8 cellular contexts compared by ENCODE assay signal in genomic region chr9:112348993-112349333, GRCh38. TPM values are rescaled to one million over a fixed set of nuclear protein-coding genes. Genes with fewer than 3 reads are reported as not detected.
DNase-seq lines count a peak whose midpoint lies in the region; ATAC-seq and TF ChIP-seq lines count a peak whose summit lies in the region.

No MANE protein-coding gene starts in this region.

- peaks cover 10% of the 10 kb centered on the region for H3K4me1 Mint-ChIP-seq in CD8-positive, alpha-beta T cell (ENCODE audit: low read depth)
- peaks cover 3% of the 10 kb centered on the region for H3K4me1 Mint-ChIP-seq in nephron

- no peaks in the 10 kb centered on the region for H4K20me1 ChIP-seq in OCI-LY3 (ENCODE audit: insufficient read depth, low read length)

- H3K27me3 ChIP-seq in CD8-positive, alpha-beta T cell (ENCODE audit: insufficient read depth, low read length) = no peaks in the 10 kb centered on the region
- H3K27me3 ChIP-seq in OCI-LY3 (ENCODE audit: low read depth, low read length) (no peaks in the 10 kb centered on the region), spleen (replicated peaks in 1 of 7) (no peaks in the 10 kb centered on the region)

- H3K79me2 ChIP-seq in OCI-LY3 (ENCODE audit: low read length) = no peaks in the 10 kb centered on the region

- CTCF ChIA-PET in CD8-positive, alpha-beta T cell (lab: Charles Lee) = interaction anchor here (1.1 kb wide), 1 partner anchor 251 kb away, joined by 3 read pairs; no protein-coding TSS in a partner anchor

- H2AFZ ChIP-seq in OCI-LY3 (ENCODE audit: low read depth, low read length) = no peak overlapping the region

- ATAC-seq in CD8-positive, alpha-beta T cell = no peak

- H3K4me3 ChIP-seq in CD8-positive, alpha-beta T cell (ENCODE audit: low read depth, low read length) = no peak overlapping the region
- H3K4me3 ChIP-seq in OCI-LY3 (ENCODE audit: low read length) (peak overlapping the region; percentile 34; the same call in 1 of the 2 replicates), epithelial cell of proximal tubule (ENCODE audit: low read depth, low read length) (peak overlapping the region; percentile 52), spleen (peak overlapping the region in 4 of 8 donors; percentile 30 to 63 (median 40))

- no peaks in the 10 kb centered on the region for H3K9me3 ChIP-seq in CD8-positive, alpha-beta T cell (ENCODE audit: low read length)
- H3K9me3 ChIP-seq in OCI-LY3 (ENCODE audit: insufficient read depth, low read length) = no peaks in the 10 kb centered on the region
- no peaks in the 10 kb centered on the region for H3K9me3 ChIP-seq in spleen

- H3K27ac ChIP-seq in CD8-positive, alpha-beta T cell (ENCODE audit: low read depth, low read length) = no peak overlapping the region
- H3K27ac ChIP-seq in OCI-LY3 (ENCODE audit: low read length) = no peak overlapping the region
- H3K27ac ChIP-seq in spleen = peak overlapping the region in 3 of 8 donors; percentile 46 to 55 (median 51)

- no peak for TF ChIP-seq POLR2A in spleen (IDR thresholded peaks at IDR 0.05)

- intact Hi-C loops in CD8-positive, alpha-beta T cell (cut with DNase I, micrococcal nuclease) = loop anchor here in 1 of 2 experiments (1.0 kb wide), 1 partner anchor 16 kb away; the partner anchor contains the start of gene PTBP3
- intact Hi-C loops in spleen (cut with DNase I; ENCODE audit: low total_unique reads) = no loop called here

- WGBS in spleen, 5 donors = 69 to 75% (median 71%) methylated on average over 4 of the region's 4 CpGs

- H3K9me3 Mint-ChIP-seq in CD8-positive, alpha-beta T cell = no peaks in the 10 kb centered on the region
- no peaks in the 10 kb centered on the region for H3K9me3 Mint-ChIP-seq in nephron

- H3K4me3 Mint-ChIP-seq in CD8-positive, alpha-beta T cell = peak overlapping the region; percentile 72
- H3K4me3 Mint-ChIP-seq in nephron = peak overlapping the region in 2 of 3 experiments; percentile 31 to 69

- H3K9ac ChIP-seq in OCI-LY3 (ENCODE audit: low read length) = no peak overlapping the region

- H3K36me3 ChIP-seq in CD8-positive, alpha-beta T cell (ENCODE audit: insufficient read depth, low read length) = no peaks in the 10 kb centered on the region
- H3K36me3 ChIP-seq in OCI-LY3 (replicated peaks; ENCODE audit: low read depth, low read length) (no peaks in the 10 kb centered on the region), spleen (no peaks in the 10 kb centered on the region)

- no peak overlapping the region for H3K27ac Mint-ChIP-seq in CD8-positive, alpha-beta T cell
- H3K27ac Mint-ChIP-seq in nephron = no peak overlapping the region

- DNase-seq in CD8-positive, alpha-beta T cell = no peak
- DNase-seq in epithelial cell of proximal tubule (ENCODE audit: low read depth) = no peak
- DNase-seq in NCI-H2029 treated with DMSO at 0.1 percent for 48 hours (lab: John Stamatoyannopoulos, UW) = no peak
- DNase-seq in spleen = no peak
- DNase-seq in HT-29 (ENCODE audit: low spot score) = no peak
- no peak for DNase-seq in COLO668 (lab: John Stamatoyannopoulos, UW; ENCODE audit: unreplicated experiment)

- peaks cover 2% of the 10 kb centered on the region for H3K27me3 Mint-ChIP-seq in CD8-positive, alpha-beta T cell (ENCODE audit: low read depth)
- peaks cover 4% of the 10 kb centered on the region for H3K27me3 Mint-ChIP-seq in nephron (ENCODE audit: low read depth)

- H3K4me1 ChIP-seq in CD8-positive, alpha-beta T cell (ENCODE audit: insufficient read depth, low read length) = peaks cover 3% of the 10 kb centered on the region
- H3K4me1 ChIP-seq in OCI-LY3 (ENCODE audit: low read length) = no peaks in the 10 kb centered on the region
- peaks cover 0 to 14% (median 5%) of the 10 kb centered on the region in 6 donors for H3K4me1 ChIP-seq in spleen

- H3K4me2 ChIP-seq in OCI-LY3 (ENCODE audit: low read length) = peak overlapping the region; percentile 10; the same call in 1 of the 2 replicates

- no peaks in the 10 kb centered on the region for H3K36me3 Mint-ChIP-seq in CD8-positive, alpha-beta T cell
- no peaks in the 10 kb centered on the region for H3K36me3 Mint-ChIP-seq in nephron (ENCODE audit: low read depth)

- POLR2A ChIA-PET in CD8-positive, alpha-beta T cell (lab: Charles Lee) = no interaction called here

- no peak for TF ChIP-seq CTCF in CD8-positive, alpha-beta T cell (IDR thresholded peaks at IDR 0.05)
- TF ChIP-seq CTCF in OCI-LY3 (IDR thresholded peaks at IDR 0.05; ENCODE audit: low read depth, low read length) (no peak), epithelial cell of proximal tubule (conservative IDR thresholded peaks at IDR 0.05; ENCODE audit: low read depth, low read length) (no peak), nephron (IDR thresholded peaks at IDR 0.05; ENCODE audit: unreplicated experiment in 3 of 3) (no peak), spleen (IDR thresholded peaks at IDR 0.05 in 8 of 11, conservative IDR thresholded peaks at IDR 0.05 in 3 of 11) (no peak)

RNA-seq across cellular contexts. Expression of gene PTBP3, which starts 15.5 kb away (rescaled TPM):
- total RNA-seq in CD8-positive, alpha-beta T cell = 100 to 1,000 TPM in 1 of 2 experiments, 10 to 100 TPM in 1; 96.8 to 112 TPM
- total RNA-seq in epithelial cell of proximal tubule (109 and 210 TPM in 2 replicates), spleen (100 to 1,000 TPM in 3 of 7 donors, 10 to 100 TPM in 4; 76.8 to 107 (median 94.0) TPM)
- 10 to 100 TPM; 10.6 to 18.7 (median 13.2) TPM for polyA plus RNA-seq in spleen
- 25.9 and 27.4 TPM in 2 replicates for total RNA-seq in HT-29 (2014; rRNA removed; shearing (Covaris generic))

RNA-seq across cellular contexts. Expression of gene HSDL2, which starts 30.9 kb away (rescaled TPM):
- total RNA-seq in CD8-positive, alpha-beta T cell = 1 to 10 TPM; 3.0 to 4.0 TPM
- total RNA-seq in epithelial cell of proximal tubule (25.3 and 34.0 TPM in 2 replicates), spleen (10 to 100 TPM; 24.9 to 42.6 (median 33.7) TPM)
- 10 to 100 TPM; 11.2 to 16.4 (median 14.9) TPM for polyA plus RNA-seq in spleen
- total RNA-seq in HT-29 (2014; rRNA removed; shearing (Covaris generic)) = 27.4 and 29.5 TPM in 2 replicates
